ENCODE assay signal across 16 cellular contexts in genomic region chr14:52879958-52880357, GRCh38.
DNase-seq lines count a peak whose midpoint lies in the region; ATAC-seq and TF ChIP-seq lines count a peak whose summit lies in the region.
"Had no signal": no experiment of that assay in that cellular context is flagged by ENCODE, and none has a peak within 500 bp of the region (broad histone marks: within the 10 kb centered on the region; RNA-seq: fewer than 3 reads in every experiment).

No MANE protein-coding gene starts in this region.

- DNase-seq in HFFc6 (no peak), WTC11 (ENCODE audit: low spot score) (no peak), fibroblast of villous mesenchyme (ENCODE audit: low read depth) (peak; percentile 30), kidney glomerular epithelial cell (lab: John Stamatoyannopoulos, UW) (no peak), left colon (no peak)
- no peak for DNase-seq in effector CD8-positive, alpha-beta T cell (lab: John Stamatoyannopoulos, UW)
- DNase-seq: activated CD4-positive, alpha-beta T cell treated with anti-CD3 and anti-CD28 coated beads, Interleukin-2, amount 50 U/mL, for 48 hours; activated T-cell treated with anti-CD3 and anti-CD28 coated beads, Interleukin-2, amount 50 U/mL, for 1 hour; cerebellar nuclear complex; NCI-H2107; NCI-H526 treated with DMSO at 0.1 percent for 48 hours; PC-9 had no signal

- no peak overlapping the region for H3K4me3 ChIP-seq in fibroblast of villous mesenchyme (ENCODE audit: low read depth, low read length)
- H3K4me3 ChIP-seq in subcutaneous abdominal adipose tissue (ENCODE audit: low read depth in 1 of 5, low read length in 5 of 5) = no peak overlapping the region
- H3K4me3 ChIP-seq: PC-9 had no signal

- H3K9me3 ChIP-seq in subcutaneous abdominal adipose tissue (ENCODE audit: control insufficient read depth in 5 of 5, low read length in 5 of 5) = no peaks in the 10 kb centered on the region

- H3K36me3 Mint-ChIP-seq in HFFc6 (ENCODE audit: low read depth) = peaks cover 57% of the 10 kb centered on the region
- peaks cover 24% of the 10 kb centered on the region for H3K36me3 Mint-ChIP-seq in WTC11

- intact Hi-C loops in left colon (cut with DNase I, micrococcal nuclease) = no loop called here

- no peaks in the 10 kb centered on the region for H3K27me3 ChIP-seq in subcutaneous abdominal adipose tissue (ENCODE audit: control insufficient read depth in 5 of 5, insufficient read depth in 4 of 5, low read length in 5 of 5)

- peaks cover 16 to 50% (median 23%) of the 10 kb centered on the region in 5 donors for H3K36me3 ChIP-seq in subcutaneous abdominal adipose tissue (ENCODE audit: control insufficient read depth in 5 of 5, insufficient read depth in 5 of 5, low read length in 5 of 5)

- ATAC-seq in WTC11 (no peak), left colon (no peak)

- peak overlapping the region; percentile 86 for H3K27ac ChIP-seq in subcutaneous abdominal adipose tissue (ENCODE audit: low read depth, low read length)
- H3K27ac ChIP-seq: PC-9 had no signal

- POLR2A ChIA-PET in WTC11 (lab: Charles Lee) = interaction anchor here (0.8 kb wide), 1 partner anchor 150 kb away, joined by 3 read pairs; the partner anchor contains the start of gene STYX

- H3K4me1 Mint-ChIP-seq in HFFc6 (ENCODE audit: low read depth) (peaks cover 81% of the 10 kb centered on the region), WTC11 (peaks cover 57% of the 10 kb centered on the region)
- H3K4me1 Mint-ChIP-seq: B cell had no signal

- H3K27ac Mint-ChIP-seq in HFFc6 = peak overlapping the region; percentile 36; the same call in 1 of the 2 replicates
- peak overlapping the region; percentile 68; the same call in 1 of the 2 replicates for H3K27ac Mint-ChIP-seq in WTC11
- H3K27ac Mint-ChIP-seq: activated naive CD8-positive, alpha-beta T cell; B cell had no signal

- peaks cover 0 to 60% (median 16%) of the 10 kb centered on the region in 5 donors for H3K4me1 ChIP-seq in subcutaneous abdominal adipose tissue (ENCODE audit: control insufficient read depth in 5 of 5, insufficient read depth in 5 of 5, low read length in 5 of 5)

- H3K9ac ChIP-seq in subcutaneous abdominal adipose tissue (ENCODE audit: low read length in 5 of 5) = no peak overlapping the region

- no peak overlapping the region for H3K4me3 Mint-ChIP-seq in HFFc6
- no peak overlapping the region for H3K4me3 Mint-ChIP-seq in WTC11
- H3K4me3 Mint-ChIP-seq: activated naive CD8-positive, alpha-beta T cell; B cell; neural crest cell had no signal

- H3K9me3 Mint-ChIP-seq in HFFc6 (no peaks in the 10 kb centered on the region), WTC11 (0 out of 2 replicates have a peak, but pooled peaks cover 4% of the 10 kb centered on the region)
- H3K9me3 Mint-ChIP-seq: neural crest cell had no signal

- TF ChIP-seq CTCF in HFFc6 (IDR thresholded peaks at IDR 0.05) (no peak), WTC11 (IDR thresholded peaks at IDR 0.05) (no peak), fibroblast of villous mesenchyme (IDR thresholded peaks at IDR 0.05; ENCODE audit: insufficient read depth, low read depth, low read length) (no peak)

- CTCF ChIA-PET in WTC11 (lab: Charles Lee) = no interaction called here

- peaks cover 5% of the 10 kb centered on the region for H3K27me3 Mint-ChIP-seq in HFFc6 (ENCODE audit: insufficient read depth)
- H3K27me3 Mint-ChIP-seq in WTC11 (ENCODE audit: low read depth) = no peaks in the 10 kb centered on the region

TF ChIP-seq in WTC11, 78 proteins besides CTCF, POLR2A, EP300 and RAD21:
- TF ChIP-seq TCF7 (CRISPR knock-in tag; IDR thresholded peaks at IDR 0.05; ENCODE audit: low read depth) (no peak), ZNF671 (CRISPR knock-in tag; IDR thresholded peaks at IDR 0.05) (no peak), MLX (CRISPR knock-in tag; IDR thresholded peaks at IDR 0.05) (no peak), CREB1 (CRISPR knock-in tag; IDR thresholded peaks at IDR 0.05) (no peak), USF1 (CRISPR knock-in tag; IDR thresholded peaks at IDR 0.05) (no peak), CBFB (CRISPR knock-in tag; IDR thresholded peaks at IDR 0.05; ENCODE audit: low read depth) (no peak), ZNF423 (CRISPR knock-in tag; IDR thresholded peaks at IDR 0.05) (no peak), NFATC4 (CRISPR knock-in tag; IDR thresholded peaks at IDR 0.05) (no peak), NR1H2 (CRISPR knock-in tag; IDR thresholded peaks at IDR 0.05) (no peak), SMAD4 (CRISPR knock-in tag; IDR thresholded peaks at IDR 0.05) (no peak), PRRX2 (CRISPR knock-in tag; IDR thresholded peaks at IDR 0.05) (no peak), ESRRA (CRISPR knock-in tag; IDR thresholded peaks at IDR 0.05; ENCODE audit: borderline replicate concordance) (no peak)
